In genomic region chr9:131583342-131583645, GRCh38 we compare ENCODE assay signal across 18 cellular contexts. TPM values are rescaled to one million over a fixed set of nuclear protein-coding genes. Genes with fewer than 3 reads are reported as not detected.
A peak's percentile ranks its signal among the peaks of the same experiment; 100 is the strongest.
DNase-seq lines count a peak whose midpoint lies in the region; ATAC-seq lines count a peak whose summit lies in the region.
"Had no signal": no experiment of that assay in that cellular context is flagged by ENCODE, and none has a peak within 500 bp of the region (broad histone marks: within the 10 kb centered on the region; RNA-seq: fewer than 3 reads in every experiment).

No MANE protein-coding gene starts in this region.

- H3K9me3 ChIP-seq in SJSA1 (replicated peaks) = no peaks in the 10 kb centered on the region
- H3K9me3 ChIP-seq: MG63 had no signal

- H3K36me3 ChIP-seq in SJSA1 = peaks cover 22% of the 10 kb centered on the region
- H3K36me3 ChIP-seq: MG63 had no signal

- H3K27me3 Mint-ChIP-seq in activated naive CD4-positive, alpha-beta T cell treated with anti-CD3 and anti-CD28 coated beads for 36 hours (ENCODE audit: low read depth) = no peaks in the 10 kb centered on the region
- no peaks in the 10 kb centered on the region for H3K27me3 Mint-ChIP-seq in stimulated activated naive B cell treated with anti-CD40 and anti-IgM and Interleukin-4, amounts not matched to agents 10 μg/mL and 1 μg/mL and 100 μg/mL, for 72 hours

- no peak overlapping the region for H3K4me3 ChIP-seq in SJSA1
- H3K4me3 ChIP-seq: MG63, PC-9 had no signal

- H3K4me3 Mint-ChIP-seq in activated naive CD4-positive, alpha-beta T cell treated with anti-CD3 and anti-CD28 coated beads for 36 hours = no peak overlapping the region
- H3K4me3 Mint-ChIP-seq in stimulated activated naive B cell treated with anti-CD40 and anti-IgM and Interleukin-4, amounts not matched to agents 10 μg/mL and 1 μg/mL and 100 μg/mL, for 72 hours = peak overlapping the region in 1 of 2 donors; percentile 57
- H3K4me3 Mint-ChIP-seq: H9 had no signal

- H3K4me1 ChIP-seq in SJSA1 (replicated peaks) = peaks cover 34% of the 10 kb centered on the region

- H3K27ac ChIP-seq in SJSA1 = peak overlapping the region; percentile 64
- H3K27ac ChIP-seq: KMS-11, PC-9 had no signal

- CTCF ChIA-PET in activated naive CD4-positive, alpha-beta T cell treated with anti-CD3 and anti-CD28 coated beads for 36 hours (lab: Charles Lee) = no interaction called here

- no peak for ATAC-seq in activated naive CD4-positive, alpha-beta T cell treated with anti-CD3 and anti-CD28 coated beads, Interleukin-2, amount 50 U/mL, for 72 hours
- no peak for ATAC-seq in stimulated activated naive B cell treated with anti-CD40 and anti-IgM and Interleukin-4, amounts not matched to agents 10 μg/mL and 1 μg/mL and 100 μg/mL, for 72 hours (replicated peaks)
- no peak for ATAC-seq in GM21576 (IDR thresholded peaks at IDR 0.05; ENCODE audit: unreplicated experiment)
- no peak for ATAC-seq in HG02623 (IDR thresholded peaks at IDR 0.05; ENCODE audit: unreplicated experiment)

- no peak for DNase-seq in activated naive CD4-positive, alpha-beta T cell treated with anti-CD3 and anti-CD28 coated beads, Interleukin-2, amount 50 U/mL, for 72 hours (ENCODE audit: low spot score in 2 of 2)
- DNase-seq in activated naive CD4-positive, alpha-beta T cell treated with anti-CD3 and anti-CD28 coated beads for 36 hours = no peak
- DNase-seq in SJSA1 (ENCODE audit: low read depth in 1 of 2, low spot score in 2 of 2) (no peak), islet precursor cell (peak; percentile 50), iPS-NIHi11 (ENCODE audit: low spot score) (no peak)
- DNase-seq in stimulated activated naive B cell treated with anti-CD40 and anti-IgM and Interleukin-4, amounts not matched to agents 10 μg/mL and 1 μg/mL and 100 μg/mL, for 72 hours = no peak
- DNase-seq: ACHN, EL, H9, MG63, NCI-H1105 treated with DMSO at 0.1 percent for 48 hours, NCI-H187 treated with DMSO at 0.1 percent for 48 hours, NCI-H446 treated with DMSO at 0.1 percent for 48 hours, NCI-H748 treated with DMSO at 0.1 percent for 48 hours, PC-9 had no signal

- intact Hi-C loops in activated naive CD4-positive, alpha-beta T cell treated with anti-CD3 and anti-CD28 coated beads for 36 hours (cut with micrococcal nuclease) = no loop called here

- no peaks in the 10 kb centered on the region for H3K27me3 ChIP-seq in SJSA1 (replicated peaks)
- H3K27me3 ChIP-seq: MG63 had no signal

- H3K9me3 Mint-ChIP-seq in activated naive CD4-positive, alpha-beta T cell treated with anti-CD3 and anti-CD28 coated beads, Interleukin-2, amount 50 U/mL, for 72 hours = no peaks in the 10 kb centered on the region
- H3K9me3 Mint-ChIP-seq in activated naive CD4-positive, alpha-beta T cell treated with anti-CD3 and anti-CD28 coated beads for 36 hours = no peaks in the 10 kb centered on the region
- H3K9me3 Mint-ChIP-seq in stimulated activated naive B cell treated with anti-CD40 and anti-IgM and Interleukin-4, amounts not matched to agents 10 μg/mL and 1 μg/mL and 100 μg/mL, for 72 hours = no peaks in the 10 kb centered on the region
- H3K9me3 Mint-ChIP-seq: H9 had no signal

- H3K27ac Mint-ChIP-seq in activated naive CD4-positive, alpha-beta T cell treated with anti-CD3 and anti-CD28 coated beads, Interleukin-2, amount 50 U/mL, for 72 hours = peak overlapping the region; percentile 14 to 62
- H3K27ac Mint-ChIP-seq in activated naive CD4-positive, alpha-beta T cell treated with anti-CD3 and anti-CD28 coated beads for 36 hours = no peak overlapping the region
- H3K27ac Mint-ChIP-seq in stimulated activated naive B cell treated with anti-CD40 and anti-IgM and Interleukin-4, amounts not matched to agents 10 μg/mL and 1 μg/mL and 100 μg/mL, for 72 hours = peak overlapping the region; percentile 92

- peaks cover 38% of the 10 kb centered on the region for H3K4me1 Mint-ChIP-seq in activated naive CD4-positive, alpha-beta T cell treated with anti-CD3 and anti-CD28 coated beads for 36 hours (ENCODE audit: low read depth)
- H3K4me1 Mint-ChIP-seq in stimulated activated naive B cell treated with anti-CD40 and anti-IgM and Interleukin-4, amounts not matched to agents 10 μg/mL and 1 μg/mL and 100 μg/mL, for 72 hours = peaks cover 50 to 64% of the 10 kb centered on the region in 2 donors

- peaks cover 6 to 26% of the 10 kb centered on the region in 2 donors for H3K36me3 Mint-ChIP-seq in activated naive CD4-positive, alpha-beta T cell treated with anti-CD3 and anti-CD28 coated beads, Interleukin-2, amount 50 U/mL, for 72 hours
- peaks cover 20% of the 10 kb centered on the region for H3K36me3 Mint-ChIP-seq in activated naive CD4-positive, alpha-beta T cell treated with anti-CD3 and anti-CD28 coated beads for 36 hours (ENCODE audit: low read depth)
- H3K36me3 Mint-ChIP-seq in stimulated activated naive B cell treated with anti-CD40 and anti-IgM and Interleukin-4, amounts not matched to agents 10 μg/mL and 1 μg/mL and 100 μg/mL, for 72 hours = peaks cover 72 to 88% of the 10 kb centered on the region in 2 donors

RNA-seq across cellular contexts. Expression of gene PRRT1B, which starts 38.0 kb away (rescaled TPM):
- total RNA-seq in activated naive CD4-positive, alpha-beta T cell treated with anti-CD3 and anti-CD28 coated beads, Interleukin-2, amount 50 U/mL, for 72 hours = not detected
- total RNA-seq in activated naive CD4-positive, alpha-beta T cell treated with anti-CD3 and anti-CD28 coated beads for 36 hours = not detected
- not detected in 2 replicates for total RNA-seq in SJSA1 (2014; rRNA removed; shearing (Covaris generic))
- total RNA-seq: PC-9 had no signal

RNA-seq across cellular contexts. Expression of gene UCK1, which starts 52.2 kb away (rescaled TPM):
- 10 to 100 TPM; 21.4 to 33.7 TPM for total RNA-seq in activated naive CD4-positive, alpha-beta T cell treated with anti-CD3 and anti-CD28 coated beads, Interleukin-2, amount 50 U/mL, for 72 hours
- total RNA-seq in activated naive CD4-positive, alpha-beta T cell treated with anti-CD3 and anti-CD28 coated beads for 36 hours = 10 to 100 TPM; 18.7 to 21.7 TPM
- 19.1 and 21.9 TPM in 2 replicates for total RNA-seq in SJSA1 (2014; rRNA removed; shearing (Covaris generic))
